9 cellular contexts compared by ENCODE assay signal in genomic region chr1:228163776-228164534, GRCh38. TPM values are rescaled to one million over a fixed set of nuclear protein-coding genes. Genes with fewer than 3 reads are reported as not detected.
DNase-seq lines count a peak whose midpoint lies in the region; FAIRE-seq and TF ChIP-seq lines count a peak whose summit lies in the region.
"Had no signal": no experiment of that assay in that cellular context is flagged by ENCODE, and none has a peak within 500 bp of the region (broad histone marks: within the 10 kb centered on the region; RNA-seq: fewer than 3 reads in every experiment).

No MANE protein-coding gene starts in this region.

- H3K79me1 ChIP-seq in mesenchymal stem cell (replicated peaks; ENCODE audit: low read length, poor library complexity, severe bottlenecking), result peaks cover 27% of the 10 kb centered on the region

- H3K4me1 Mint-ChIP-seq in activated CD4-positive, alpha-beta T cell treated with anti-CD3 and anti-CD28 coated beads, Interleukin-2, amount 10 ng/mL, durations not matched to agents 7 days and 5 days, result peaks cover 42% of the 10 kb centered on the region
- peaks cover 42% of the 10 kb centered on the region for H3K4me1 Mint-ChIP-seq in brain

- H3K18ac ChIP-seq in mesenchymal stem cell (ENCODE audit: low read depth in 1 of 2, low read length in 2 of 2), result no peak overlapping the region

- WGBS in mesenchymal stem cell, result 95% methylated on average over 10 of the region's 11 CpGs
- WGBS in tibial nerve, 2 donors, result 86 to 89% methylated on average over 11 of the region's 11 CpGs

- TF ChIP-seq EP300 in tibial nerve (IDR thresholded peaks at IDR 0.05), result no peak

- DNase-seq in activated CD4-positive, alpha-beta T cell treated with anti-CD3 and anti-CD28 coated beads, Interleukin-2, amount 10 ng/mL, durations not matched to agents 7 days and 5 days, result no peak
- no peak for DNase-seq in activated CD4-positive, alpha-beta T cell treated with anti-CD3 and anti-CD28 coated beads, Interleukin-2, amount 50 U/mL, for 4 hours
- DNase-seq in mesenchymal stem cell (no peak), tibial nerve (ENCODE audit: low spot score in 2 of 2) (no peak), UCSD-AML1 (lab: John Stamatoyannopoulos, UW; ENCODE audit: unreplicated experiment) (no peak), DMS79 (lab: John Stamatoyannopoulos, UW) (no peak), urothelium cell line (ENCODE audit: low spot score) (no peak)
- DNase-seq: MM.1S had no signal

- TF ChIP-seq POLR2A in tibial nerve (IDR thresholded peaks at IDR 0.05), result no peak

- H3K4me1 ChIP-seq in mesenchymal stem cell (ENCODE audit: control insufficient read depth, insufficient read depth, low read depth, low read length) (peaks cover 22% of the 10 kb centered on the region), tibial nerve (peaks cover 0 to 58% (median 23%) of the 10 kb centered on the region in 4 donors)

- no peak overlapping the region for H3K23ac ChIP-seq in mesenchymal stem cell (ENCODE audit: low read length in 2 of 2)

- H3K27ac ChIP-seq in mesenchymal stem cell (ENCODE audit: low read length, poor library complexity, severe bottlenecking) (no peak overlapping the region), tibial nerve (peak overlapping the region; percentile 57 to 100 (median 80))

- H2AFZ ChIP-seq in mesenchymal stem cell (ENCODE audit: low read depth, low read length), result no peak overlapping the region

- no peak overlapping the region for H3K9ac ChIP-seq in mesenchymal stem cell (ENCODE audit: low read length)

- H2AK5ac ChIP-seq in mesenchymal stem cell (ENCODE audit: low read length, severe bottlenecking), result no peak overlapping the region

- POLR2A ChIA-PET in activated CD4-positive, alpha-beta T cell treated with anti-CD3 and anti-CD28 coated beads, Interleukin-2, amount 10 ng/mL, durations not matched to agents 7 days and 5 days (lab: Charles Lee), result no interaction called here

- no peak for FAIRE-seq in urothelium cell line (lab: Jason Lieb, UNC)

- no peak overlapping the region for H2BK5ac ChIP-seq in mesenchymal stem cell (ENCODE audit: low read depth, low read length, poor library complexity, severe bottlenecking)

- no peak overlapping the region for H3K4me3 ChIP-seq in mesenchymal stem cell (ENCODE audit: insufficient read depth in 1 of 2, low read depth in 1 of 2, low read length in 2 of 2)
- H3K4me3 ChIP-seq in tibial nerve, result no peak overlapping the region

- H3K4ac ChIP-seq in mesenchymal stem cell (ENCODE audit: low read depth in 1 of 2, low read length in 2 of 2), result no peak overlapping the region

- H3K4me2 ChIP-seq in mesenchymal stem cell (ENCODE audit: low read length, poor library complexity, severe bottlenecking), result no peak overlapping the region

- no peaks in the 10 kb centered on the region for H3K27me3 Mint-ChIP-seq in activated CD4-positive, alpha-beta T cell treated with anti-CD3 and anti-CD28 coated beads, Interleukin-2, amount 10 ng/mL, durations not matched to agents 7 days and 5 days
- peaks cover 3% of the 10 kb centered on the region for H3K27me3 Mint-ChIP-seq in brain

- H3K36me3 ChIP-seq in mesenchymal stem cell (ENCODE audit: control insufficient read depth in 1 of 2, insufficient read depth in 2 of 2, low read depth in 1 of 2, low read length in 2 of 2), result peaks cover 0 to 6% of the 10 kb centered on the region in 2 experiments
- H3K36me3 ChIP-seq in tibial nerve, result peaks cover 0 to 4% (median 0%) of the 10 kb centered on the region in 3 donors

- H2BK12ac ChIP-seq in mesenchymal stem cell (ENCODE audit: low read length in 2 of 2), result no peak overlapping the region

- peak overlapping the region; percentile 41 for H3K4me3 Mint-ChIP-seq in activated CD4-positive, alpha-beta T cell treated with anti-CD3 and anti-CD28 coated beads, Interleukin-2, amount 10 ng/mL, durations not matched to agents 7 days and 5 days
- H3K4me3 Mint-ChIP-seq in brain, result peak overlapping the region; percentile 86 to 96 (median 94)

- H3K9me3 ChIP-seq in mesenchymal stem cell (ENCODE audit: control insufficient read depth, low read length) (no peaks in the 10 kb centered on the region), tibial nerve (no peaks in the 10 kb centered on the region)

- peak overlapping the region; percentile 96 for H3K27ac Mint-ChIP-seq in activated CD4-positive, alpha-beta T cell treated with anti-CD3 and anti-CD28 coated beads, Interleukin-2, amount 10 ng/mL, durations not matched to agents 7 days and 5 days
- peak overlapping the region; percentile 89 to 98 (median 98) for H3K27ac Mint-ChIP-seq in brain

- no peaks in the 10 kb centered on the region for H3K9me3 Mint-ChIP-seq in activated CD4-positive, alpha-beta T cell treated with anti-CD3 and anti-CD28 coated beads, Interleukin-2, amount 10 ng/mL, durations not matched to agents 7 days and 5 days
- no peaks in the 10 kb centered on the region for H3K9me3 Mint-ChIP-seq in brain

- peak overlapping the region; percentile 74 for H4K91ac ChIP-seq in mesenchymal stem cell (ENCODE audit: low read length)

- H4K8ac ChIP-seq in mesenchymal stem cell (ENCODE audit: low read length), result no peak overlapping the region

- no peak overlapping the region for H3K14ac ChIP-seq in mesenchymal stem cell (ENCODE audit: low read length in 2 of 2)

- no peak overlapping the region for H2BK120ac ChIP-seq in mesenchymal stem cell (ENCODE audit: low read depth, low read length)

- H2BK15ac ChIP-seq in mesenchymal stem cell (ENCODE audit: low read depth, poor library complexity, severe bottlenecking), result no peak overlapping the region

- TF ChIP-seq CTCF in brain (conservative IDR thresholded peaks at IDR 0.05) (no peak), tibial nerve (IDR thresholded peaks at IDR 0.05) (no peak)

- H3K27me3 ChIP-seq in mesenchymal stem cell (ENCODE audit: control insufficient read depth in 1 of 2, insufficient read depth in 1 of 2, low read length in 2 of 2) (peaks cover 0 to 3% of the 10 kb centered on the region in 2 experiments), tibial nerve (peaks cover 0 to 2% of the 10 kb centered on the region in 2 donors)

- CTCF ChIA-PET in activated CD4-positive, alpha-beta T cell treated with anti-CD3 and anti-CD28 coated beads, Interleukin-2, amount 10 ng/mL, durations not matched to agents 7 days and 5 days (lab: Charles Lee), result interaction anchor here (1.3 to 8.5 kb wide), 4 partner anchors 10 to 38 kb away, joined by 3 to 104 read pairs (median 34); partner anchors contain the start of gene GUK1

- H3K36me3 Mint-ChIP-seq in activated CD4-positive, alpha-beta T cell treated with anti-CD3 and anti-CD28 coated beads, Interleukin-2, amount 10 ng/mL, durations not matched to agents 7 days and 5 days (ENCODE audit: low read depth), result no peaks in the 10 kb centered on the region
- no peaks in the 10 kb centered on the region for H3K36me3 Mint-ChIP-seq in brain

RNA-seq across cellular contexts. Expression of gene IBA57, which starts 1.6 kb away (rescaled TPM):
- 1 to 10 TPM; 6.4 to 8.2 TPM for total RNA-seq in activated CD4-positive, alpha-beta T cell treated with anti-CD3 and anti-CD28 coated beads, Interleukin-2, amount 10 ng/mL, durations not matched to agents 7 days and 5 days
- 5.8 TPM for polyA plus RNA-seq in brain (ENCODE audit: insufficient read depth, low read depth, low replicate concordance)
- polyA plus RNA-seq in mesenchymal stem cell (2013, experiment 1 of 2), result 1.2 TPM
- 1.7 TPM for polyA plus RNA-seq in mesenchymal stem cell (2013, experiment 2 of 2)
- total RNA-seq in tibial nerve, result 10 to 100 TPM in 1 of 4 donors, 1 to 10 TPM in 3; 5.5 to 17.8 (median 9.2) TPM

RNA-seq across cellular contexts. Expression of gene GJC2, which starts 14.2 kb away (rescaled TPM):
- under 1 TPM; 0.40 to 0.62 TPM for total RNA-seq in activated CD4-positive, alpha-beta T cell treated with anti-CD3 and anti-CD28 coated beads, Interleukin-2, amount 10 ng/mL, durations not matched to agents 7 days and 5 days
- polyA plus RNA-seq in brain (ENCODE audit: insufficient read depth, low read depth, low replicate concordance), result 22.7 TPM
- 0.33 TPM for polyA plus RNA-seq in mesenchymal stem cell (2013, experiment 1 of 2)
- polyA plus RNA-seq in mesenchymal stem cell (2013, experiment 2 of 2), result 0.37 TPM
- total RNA-seq in tibial nerve, result 10 to 100 TPM in 2 of 4 donors, 1 to 10 TPM in 2; 6.9 to 15.1 (median 9.9) TPM

RNA-seq across cellular contexts. Expression of gene GUK1, which starts 23.9 kb away (rescaled TPM):
- 100 to 1,000 TPM; 207 to 260 TPM for total RNA-seq in activated CD4-positive, alpha-beta T cell treated with anti-CD3 and anti-CD28 coated beads, Interleukin-2, amount 10 ng/mL, durations not matched to agents 7 days and 5 days
- polyA plus RNA-seq in brain (ENCODE audit: insufficient read depth, low read depth, low replicate concordance), result 402 TPM
- 218 TPM for polyA plus RNA-seq in mesenchymal stem cell (2013, experiment 1 of 2)
- 225 TPM for polyA plus RNA-seq in mesenchymal stem cell (2013, experiment 2 of 2)
- 100 to 1,000 TPM; 501 to 540 (median 510) TPM for total RNA-seq in tibial nerve

RNA-seq across cellular contexts. Expression of gene OBSCN, which starts 43.9 kb away (rescaled TPM):
- 10 to 100 TPM; 13.8 to 21.8 TPM for total RNA-seq in activated CD4-positive, alpha-beta T cell treated with anti-CD3 and anti-CD28 coated beads, Interleukin-2, amount 10 ng/mL, durations not matched to agents 7 days and 5 days
- 4.5 TPM for polyA plus RNA-seq in brain (ENCODE audit: insufficient read depth, low read depth, low replicate concordance)
- polyA plus RNA-seq in mesenchymal stem cell (2013, experiment 1 of 2), result 4.5 TPM
- 4.9 TPM for polyA plus RNA-seq in mesenchymal stem cell (2013, experiment 2 of 2)
- total RNA-seq in tibial nerve, result 10 to 100 TPM in 3 of 4 donors, 1 to 10 TPM in 1; 8.5 to 22.6 (median 19.0) TPM

RNA-seq across cellular contexts. Expression of gene MRPL55, which starts 54.9 kb away (rescaled TPM):
- total RNA-seq in activated CD4-positive, alpha-beta T cell treated with anti-CD3 and anti-CD28 coated beads, Interleukin-2, amount 10 ng/mL, durations not matched to agents 7 days and 5 days, result 10 to 100 TPM; 38.6 to 44.1 TPM
- polyA plus RNA-seq in brain (ENCODE audit: insufficient read depth, low read depth, low replicate concordance), result 153 TPM
- 49.1 TPM for polyA plus RNA-seq in mesenchymal stem cell (2013, experiment 1 of 2)
- 50.1 TPM for polyA plus RNA-seq in mesenchymal stem cell (2013, experiment 2 of 2)
- total RNA-seq in tibial nerve, result 10 to 100 TPM; 68.7 to 83.7 (median 80.0) TPM

Comparison
In these comparisons a context has a peak if more than half of its experiments do, and no peak if none do; other contexts are left out.
1. RNA of gene GJC2, which starts 14.2 kb away (total RNA-seq): 6.9 to 15.1 TPM in tibial nerve; 0.40 to 0.62 TPM in activated CD4-positive, alpha-beta T cell treated with anti-CD3 and anti-CD28 coated beads, Interleukin-2, amount 10 ng/mL, durations not matched to agents 7 days and 5 days; every median in the first group is over 4 times any median in the second.